ENCODE assay signal across 1 cellular context in genomic region chr15:45048784-45049631, GRCh38.
A peak's percentile ranks its signal among the peaks of the same experiment; 100 is the strongest.
TF ChIP-seq lines count a peak whose summit lies in the region.

No MANE protein-coding gene starts in this region.

TF ChIP-seq in K562, 482 proteins besides CTCF, POLR2A, EP300 and RAD21 (continued from another document and continues in another):
- TF ChIP-seq NR4A1 (CRISPR knock-in tag; IDR thresholded peaks at IDR 0.05) (no peak), NR4A1 (tag; IDR thresholded peaks at IDR 0.05) (peak; percentile 83), C11orf30 (IDR thresholded peaks at IDR 0.05; ENCODE audit: low read depth) (no peak), TFAP4 (CRISPR knock-in tag; IDR thresholded peaks at IDR 0.05; ENCODE audit: borderline replicate concordance) (peak; percentile 86), PYGO2 (tag; IDR thresholded peaks at IDR 0.05) (peak; percentile 77; the same call in 1 of the 2 replicates), ASH1L (IDR thresholded peaks at IDR 0.05; ENCODE audit: borderline replicate concordance, low read depth, partially characterized antibody) (no peak), HDAC1 (IDR thresholded peaks at IDR 0.05) (peak in 1 of 2 experiments; percentile 69; a peak in 1 of 4 replicates), MCM5 (IDR thresholded peaks at IDR 0.05; ENCODE audit: low read depth) (no peak), SIRT6 (IDR thresholded peaks at IDR 0.05; ENCODE audit: low read depth, low read length) (no peak), ADNP (tag; IDR thresholded peaks at IDR 0.05) (peak; percentile 51), ZNF655 (CRISPR knock-in tag; IDR thresholded peaks at IDR 0.05) (no peak), MTF1 (CRISPR knock-in tag; IDR thresholded peaks at IDR 0.05; ENCODE audit: borderline replicate concordance) (no peak), THAP7 (CRISPR knock-in tag; IDR thresholded peaks at IDR 0.05) (no peak), HNRNPH1 (optimal IDR thresholded peaks at IDR 0.05; ENCODE audit: low read depth, low read length) (no peak), PHB2 (IDR thresholded peaks at IDR 0.05; ENCODE audit: low read depth) (0 out of 2 replicates have a peak, but pooled peaks have one; percentile 68), SP2 (IDR thresholded peaks at IDR 0.05; ENCODE audit: extremely low read depth, low read depth, low read length, poor library complexity, severe bottlenecking) (no peak), E4F1 (CRISPR knock-in tag; IDR thresholded peaks at IDR 0.05; ENCODE audit: borderline replicate concordance) (no peak), ZBTB11 (CRISPR knock-in tag; IDR thresholded peaks at IDR 0.05) (peak in 1 of 3 experiments; percentile 81; a peak in 2 of 6 replicates), ARID3A (IDR thresholded peaks at IDR 0.05; ENCODE audit: borderline replicate concordance, low read depth, low read length) (peak; percentile 82; the same call in 1 of the 2 replicates), ZFP36 (IDR thresholded peaks at IDR 0.05; ENCODE audit: low read depth, low read length, partially characterized antibody) (peak; percentile 93), MXI1 (IDR thresholded peaks at IDR 0.05; ENCODE audit: low read depth, low read length) (no peak), HNRNPK (IDR thresholded peaks at IDR 0.05; ENCODE audit: low read depth, low read length, poor library complexity, severe bottlenecking) (no peak), ZKSCAN3 (CRISPR knock-in tag; IDR thresholded peaks at IDR 0.05) (no peak), TCF15 (CRISPR knock-in tag; IDR thresholded peaks at IDR 0.05) (no peak; the same call in 1 of the 2 replicates), ZNF785 (CRISPR knock-in tag; IDR thresholded peaks at IDR 0.05) (no peak), FOSL1 (tag; conservative IDR thresholded peaks at IDR 0.05) (peak; percentile 78), SIN3A (IDR thresholded peaks at IDR 0.05; ENCODE audit: borderline replicate concordance in 2 of 2, control insufficient read depth in 1 of 2, low read depth in 2 of 2, low read length in 2 of 2) (no peak), ZNF778 (CRISPR knock-in tag; IDR thresholded peaks at IDR 0.05) (no peak), HNRNPLL (IDR thresholded peaks at IDR 0.05; ENCODE audit: low read depth, low read length, poor library complexity, severe bottlenecking) (peak; percentile 44), NFIX (CRISPR knock-in tag; IDR thresholded peaks at IDR 0.05; ENCODE audit: low read depth) (no peak), ZNF282 (CRISPR knock-in tag; IDR thresholded peaks at IDR 0.05) (no peak), ZNF175 (CRISPR knock-in tag; IDR thresholded peaks at IDR 0.05; ENCODE audit: low read depth) (no peak), ZNF764 (CRISPR knock-in tag; IDR thresholded peaks at IDR 0.05; ENCODE audit: low read depth) (no peak), CHD4 (IDR thresholded peaks at IDR 0.05; ENCODE audit: insufficient read depth, insufficient replicate concordance, low read depth, low read length, poor library complexity, severe bottlenecking) (no peak), BRF1 (IDR thresholded peaks at IDR 0.05; ENCODE audit: borderline replicate concordance, extremely low read depth, insufficient read length) (no peak), CCNT2 (IDR thresholded peaks at IDR 0.05; ENCODE audit: borderline replicate concordance, extremely low read depth, insufficient read length, low read depth, low read length) (peak; percentile 94), ZNF140 (CRISPR knock-in tag; IDR thresholded peaks at IDR 0.05) (no peak), ZNF12 (CRISPR knock-in tag; IDR thresholded peaks at IDR 0.05) (no peak), HOMEZ (CRISPR knock-in tag; IDR thresholded peaks at IDR 0.05) (no peak), L3MBTL2 (IDR thresholded peaks at IDR 0.05) (peak; percentile 74), RUNX1 (IDR thresholded peaks at IDR 0.05; ENCODE audit: low read depth) (peak; percentile 41; the same call in 1 of the 2 replicates), RBM14 (IDR thresholded peaks at IDR 0.05; ENCODE audit: borderline replicate concordance, insufficient read depth, low read depth, low read length) (no peak), CREB1 (IDR thresholded peaks at IDR 0.05) (peak; percentile 71; the same call in 1 of the 2 replicates), CREB1 (CRISPR knock-in tag; IDR thresholded peaks at IDR 0.05) (peak; percentile 81), ZNF239 (CRISPR knock-in tag; IDR thresholded peaks at IDR 0.05) (no peak; the same call in 1 of the 2 replicates), ARNT (IDR thresholded peaks at IDR 0.05) (peak; percentile 51 to 92; a peak in 3 of 4 replicates), SMARCC2 (IDR thresholded peaks at IDR 0.05; ENCODE audit: low read depth) (peak; percentile 92), ZFP1 (CRISPR knock-in tag; IDR thresholded peaks at IDR 0.05) (no peak), NBN (IDR thresholded peaks at IDR 0.05; ENCODE audit: low read depth) (peak; percentile 94), ZNF511 (CRISPR knock-in tag; IDR thresholded peaks at IDR 0.05) (no peak), MCM7 (IDR thresholded peaks at IDR 0.05) (no peak), YBX1 (IDR thresholded peaks at IDR 0.05) (no peak), MTA1 (IDR thresholded peaks at IDR 0.05; ENCODE audit: borderline replicate concordance) (peak; percentile 80), ESRRB (CRISPR knock-in tag; IDR thresholded peaks at IDR 0.05; ENCODE audit: borderline replicate concordance) (no peak), KHSRP (IDR thresholded peaks at IDR 0.05) (peak; percentile 68; the same call in 1 of the 2 replicates), RAD51 (IDR thresholded peaks at IDR 0.05; ENCODE audit: borderline replicate concordance, low read depth) (peak; percentile 30; the same call in 1 of the 2 replicates), ZNF507 (tag; conservative IDR thresholded peaks at IDR 0.05) (no peak), HES1 (IDR thresholded peaks at IDR 0.05; ENCODE audit: low read depth) (peak; percentile 92), TSC22D4 (tag; IDR thresholded peaks at IDR 0.05) (no peak)
